In the genomic region with DNA sequence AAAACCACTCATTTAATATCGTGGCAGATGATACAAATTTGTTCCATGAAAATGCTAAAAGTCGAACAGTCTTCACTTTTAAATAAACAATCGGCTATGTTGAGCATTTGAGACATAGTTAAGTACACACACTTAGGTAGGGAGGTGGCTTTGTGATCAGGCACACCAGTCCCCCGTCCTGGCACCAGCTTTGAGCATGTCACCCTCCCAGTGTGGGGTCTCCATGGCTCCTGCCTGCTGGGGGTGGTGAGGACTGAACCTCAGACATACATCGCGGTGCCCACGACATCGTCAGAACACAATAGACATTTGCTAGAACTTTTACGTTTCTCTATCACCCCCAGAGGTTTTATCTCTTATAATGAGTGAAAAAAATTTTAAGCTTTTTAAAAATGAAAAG, we compare ENCODE assay signal across 10 cellular contexts.
DNase-seq lines count a peak whose midpoint lies in the region; ATAC-seq and TF ChIP-seq lines count a peak whose summit lies in the region.
"Had no signal": no experiment of that assay in that cellular context is flagged by ENCODE, and none has a peak within 500 bp of the region (broad histone marks: within the 10 kb centered on the region; RNA-seq: fewer than 3 reads in every experiment).

No MANE protein-coding gene starts in this region.

- H3K4me1 ChIP-seq in right atrium auricular region (peaks cover 0 to 25% of the 10 kb centered on the region in 2 donors), heart left ventricle (peaks cover 0 to 19% (median 9%) of the 10 kb centered on the region in 12 donors)
- H3K4me1 ChIP-seq: SJSA1 had no signal

- H3K9me3 ChIP-seq in right atrium auricular region: no peaks in the 10 kb centered on the region
- no peaks in the 10 kb centered on the region for H3K9me3 ChIP-seq in heart left ventricle
- H3K9me3 ChIP-seq: SJSA1 had no signal

- 34 to 47% (median 39%) methylated on average over 9 of the region's 9 CpGs for WGBS in heart left ventricle, 4 donors

- peak overlapping the region in 3 of 5 experiments; percentile 12 to 64 (median 60) for H3K27ac Mint-ChIP-seq in brain
- H3K27ac Mint-ChIP-seq in nephron: no peak overlapping the region

- no peak for TF ChIP-seq POLR2A in heart left ventricle (IDR thresholded peaks at IDR 0.05)

- intact Hi-C loops in heart left ventricle (cut with DNase I): loop anchor here in 9 of 10 donors (1.0 to 10.0 kb wide), 9 partner anchors 76 to 256 kb away; no protein-coding TSS in a partner anchor

- H3K9me3 Mint-ChIP-seq in brain (peaks cover 5 to 10% (median 9%) of the 10 kb centered on the region in 5 experiments), nephron (peaks cover 11% of the 10 kb centered on the region)

- H3K4me1 Mint-ChIP-seq in brain: peaks cover 19% of the 10 kb centered on the region
- H3K4me1 Mint-ChIP-seq in nephron: peaks cover 9% of the 10 kb centered on the region

- H3K4me3 Mint-ChIP-seq in brain: peak overlapping the region; percentile 30 to 67 (median 65)
- peak overlapping the region; percentile 50 to 57 (median 51) for H3K4me3 Mint-ChIP-seq in nephron

- H3K27ac ChIP-seq in right atrium auricular region (no peak overlapping the region), heart left ventricle (peak overlapping the region in 1 of 12 donors; percentile 29)
- H3K27ac ChIP-seq: parathyroid adenoma, SJSA1 had no signal

- H3K4me3 ChIP-seq in right atrium auricular region (no peak overlapping the region), heart left ventricle (no peak overlapping the region)
- H3K4me3 ChIP-seq: SJSA1 had no signal

- peaks cover 5% of the 10 kb centered on the region for H3K36me3 ChIP-seq in right atrium auricular region
- peaks cover 0 to 7% (median under 1%) of the 10 kb centered on the region in 9 donors for H3K36me3 ChIP-seq in heart left ventricle
- H3K36me3 ChIP-seq: SJSA1 had no signal

- H3K27me3 ChIP-seq in right atrium auricular region (no peaks in the 10 kb centered on the region), heart left ventricle (no peaks in the 10 kb centered on the region)
- H3K27me3 ChIP-seq: SJSA1 had no signal

- TF ChIP-seq CTCF in right atrium auricular region (IDR thresholded peaks at IDR 0.05) (no peak), heart left ventricle (IDR thresholded peaks at IDR 0.05) (no peak), brain (conservative IDR thresholded peaks at IDR 0.05) (no peak), nephron (IDR thresholded peaks at IDR 0.05; ENCODE audit: unreplicated experiment in 3 of 3) (no peak)

- peaks cover 6% of the 10 kb centered on the region for H3K36me3 Mint-ChIP-seq in brain
- no peaks in the 10 kb centered on the region for H3K36me3 Mint-ChIP-seq in nephron (ENCODE audit: low read depth)

- H3K27me3 Mint-ChIP-seq in brain (peaks cover 6% of the 10 kb centered on the region), nephron (ENCODE audit: low read depth) (peaks cover 6% of the 10 kb centered on the region)

- DNase-seq in right atrium auricular region (ENCODE audit: low spot score): peak; percentile 53
- DNase-seq in heart left ventricle: no peak
- no peak for DNase-seq in HK-2 (ENCODE audit: unreplicated experiment)

- ATAC-seq in heart left ventricle: no peak
- no peak for ATAC-seq in GM18867 (IDR thresholded peaks at IDR 0.05; ENCODE audit: unreplicated experiment)
- no peak for ATAC-seq in GM19455 (IDR thresholded peaks at IDR 0.05; ENCODE audit: unreplicated experiment)
- ATAC-seq in HG03045 (IDR thresholded peaks at IDR 0.05; ENCODE audit: unreplicated experiment): no peak

Comparison
In these comparisons a context has a peak if more than half of its experiments do, and no peak if none do; other contexts are left out.
1. H3K27ac Mint-ChIP-seq: peak in brain (3 of 5); none in nephron (0 of 3).